Comparison of ENCODE assay signal across 8 cellular contexts in the genomic region with DNA sequence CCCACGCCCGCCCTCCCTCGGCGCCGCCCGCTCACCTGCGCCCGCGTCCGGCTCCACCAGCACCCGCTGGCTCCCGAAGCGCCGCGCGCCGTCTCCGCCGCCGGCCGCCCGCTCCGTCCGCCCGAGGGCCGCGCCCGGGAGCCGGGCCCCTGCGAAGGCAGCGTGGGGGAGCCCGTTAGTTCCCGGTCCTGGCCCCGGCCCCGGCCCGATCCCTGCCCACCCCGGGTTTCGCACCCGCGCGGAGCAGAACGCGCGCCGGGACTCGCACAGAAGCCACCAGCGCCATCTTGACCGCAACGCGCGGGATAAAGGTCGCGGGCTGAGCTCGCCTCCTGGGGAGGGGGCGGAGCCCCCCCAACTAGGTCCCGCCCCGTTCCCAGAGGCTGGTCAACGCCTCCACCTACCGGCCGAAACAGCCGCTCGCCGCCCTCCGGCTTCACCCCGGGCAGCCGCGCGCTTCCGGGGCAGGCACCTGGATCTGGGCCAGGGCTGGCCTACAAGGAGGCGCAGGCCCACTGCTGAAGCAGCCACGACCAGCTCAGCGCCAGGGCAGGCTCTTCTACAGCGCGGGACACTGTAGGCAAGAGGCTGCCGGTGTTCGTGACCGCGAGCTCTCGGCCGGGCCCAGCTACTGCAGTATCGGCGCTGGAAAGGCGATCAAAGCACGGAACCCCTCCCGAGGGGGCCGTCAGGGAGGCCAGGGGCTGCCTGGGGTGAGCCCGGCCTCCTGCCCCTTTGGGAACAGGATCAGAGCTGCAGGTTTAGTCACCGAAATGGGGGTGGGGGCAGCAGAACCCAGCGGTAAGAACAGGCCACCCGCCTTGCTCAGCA. TPM values are rescaled to one million over a fixed set of nuclear protein-coding genes. Genes with fewer than 3 reads are reported as not detected.
DNase-seq lines count a peak whose midpoint lies in the region; ATAC-seq, FAIRE-seq and TF ChIP-seq lines count a peak whose summit lies in the region.

A gene with protein sequence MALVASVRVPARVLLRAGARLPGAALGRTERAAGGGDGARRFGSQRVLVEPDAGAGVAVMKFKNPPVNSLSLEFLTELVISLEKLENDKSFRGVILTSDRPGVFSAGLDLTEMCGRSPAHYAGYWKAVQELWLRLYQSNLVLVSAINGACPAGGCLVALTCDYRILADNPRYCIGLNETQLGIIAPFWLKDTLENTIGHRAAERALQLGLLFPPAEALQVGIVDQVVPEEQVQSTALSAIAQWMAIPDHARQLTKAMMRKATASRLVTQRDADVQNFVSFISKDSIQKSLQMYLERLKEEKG (minus strand): TSS at position 307 of the 831 bp plus-strand sequence. CDS start 21 bp downstream, at position 286.

- H3K4me1 ChIP-seq in psoas muscle: peaks cover 18% of the 10 kb centered on the region

- peak within 1 kb of the TSS; percentile 72 for H3K4me3 ChIP-seq in GM12875 (ENCODE audit: low read depth, low read length)
- H3K4me3 ChIP-seq in psoas muscle: peak within 1 kb of the TSS; percentile 73

- TF ChIP-seq CTCF in GM12875 (IDR thresholded peaks at IDR 0.05; ENCODE audit: borderline replicate concordance, insufficient read depth, low read depth, low read length): peak; percentile 55
- TF ChIP-seq CTCF in psoas muscle (IDR thresholded peaks at IDR 0.05): peak; percentile 76

- DNase-seq in NCI-H1436 treated with DMSO at 0.1 percent for 48 hours (lab: John Stamatoyannopoulos, UW) (peak; percentile 53), T-helper 17 cell (peak; percentile 58 to 72 (median 71)), left ventricle myocardium superior (peak; percentile 99), psoas muscle (peak; percentile 96 to 99), urothelium cell line (ENCODE audit: low spot score) (peak; percentile 99)

- peak within 1 kb of the TSS; percentile 93 for H3K4me3 Mint-ChIP-seq in T-helper 17 cell

- no peaks in the 10 kb centered on the region for H3K27me3 Mint-ChIP-seq in T-helper 17 cell

- intact Hi-C loops in left ventricle myocardium superior (cut with micrococcal nuclease) (no loop called here), psoas muscle (cut with DNase I) (loop anchor here in 1 of 2 donors (1.0 to 5.0 kb wide), 3 partner anchors 34 to 94 kb away; a partner anchor contains a TSS)

- peaks cover 7 to 61% of the 10 kb centered on the region in 2 donors for H3K36me3 ChIP-seq in psoas muscle (ENCODE audit: insufficient read depth in 1 of 2, low read depth in 1 of 2)

- peaks cover under 1% of the 10 kb centered on the region for H3K36me3 Mint-ChIP-seq in T-helper 17 cell (ENCODE audit: low read depth)

- H3K27me3 ChIP-seq in psoas muscle (ENCODE audit: insufficient read depth in 3 of 3, low read length in 2 of 3): no peaks in the 10 kb centered on the region

- WGBS in psoas muscle, 3 donors: 1% methylated on average over 61 to 90 of the region's 90 CpGs

- no peaks in the 10 kb centered on the region for H3K9me3 ChIP-seq in T-helper 17 cell (ENCODE audit: control insufficient read depth, low read length, poor library complexity, severe bottlenecking)
- H3K9me3 ChIP-seq in psoas muscle: no peaks in the 10 kb centered on the region

- peak within 1 kb of the TSS; percentile 93 for H3K27ac Mint-ChIP-seq in T-helper 17 cell

- H3K27ac ChIP-seq in angular gyrus (ENCODE audit: low read depth, low read length) (peak within 1 kb of the TSS; percentile 89), psoas muscle (peak within 1 kb of the TSS; percentile 87)

- ATAC-seq in HG02759 (IDR thresholded peaks at IDR 0.05; ENCODE audit: unreplicated experiment) (peak; percentile 91), T-helper 17 cell (peak; percentile 80), left ventricle myocardium superior (peak; percentile 97), psoas muscle (peak; percentile 96 to 98 (median 96))

- peak; percentile 97 for FAIRE-seq in urothelium cell line (lab: Jason Lieb, UNC)

- H3K4me1 Mint-ChIP-seq in T-helper 17 cell: peaks cover 3% of the 10 kb centered on the region

RNA-seq across cellular contexts. Expression of the gene that starts here (rescaled TPM):
- 10 to 100 TPM; 15.2 TPM for total RNA-seq in T-helper 17 cell
- total RNA-seq in left ventricle myocardium superior: 225 TPM
- 100 to 1,000 TPM; 103 to 143 (median 126) TPM for total RNA-seq in psoas muscle
- 100 to 1,000 TPM in 2 of 3 donors, 10 to 100 TPM in 1; 81.7 to 205 (median 183) TPM for polyA plus RNA-seq in psoas muscle

Comparison
In these comparisons a context has a peak if more than half of its experiments do, and no peak if none do; other contexts are left out.
1. Peak in every context shown above with its lines: DNase-seq, ATAC-seq, H3K4me3 ChIP-seq and H3K27ac ChIP-seq.
2. RNA of the gene that starts here (total RNA-seq): 225 TPM in left ventricle myocardium superior (single experiment) and 103 to 143 TPM in psoas muscle; 15.2 TPM in T-helper 17 cell; every median in the first group is over 4 times any median in the second.